In the genomic region with DNA sequence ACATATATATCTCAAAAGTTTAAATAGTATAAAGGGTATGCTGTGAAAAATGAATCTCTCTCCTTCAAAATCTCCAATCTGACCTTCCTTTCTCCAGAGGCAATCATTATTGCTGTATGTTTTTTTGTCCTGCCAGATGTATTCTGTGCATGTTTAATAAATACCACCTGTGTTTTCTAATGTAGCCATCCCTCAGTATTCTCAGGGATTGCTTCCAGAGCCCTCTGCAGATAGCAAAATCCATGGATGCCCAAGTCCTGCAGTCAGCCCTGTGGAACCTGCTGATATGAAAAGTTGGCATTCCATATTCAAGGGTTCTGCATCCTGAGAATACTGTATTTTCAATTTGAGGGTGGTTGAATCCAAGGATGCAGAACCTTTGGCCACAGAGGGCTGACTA, we compare ENCODE assay signal across 14 cellular contexts. TPM values are rescaled to one million over a fixed set of nuclear protein-coding genes. Genes with fewer than 3 reads are reported as not detected.
DNase-seq lines count a peak whose midpoint lies in the region; ATAC-seq and TF ChIP-seq lines count a peak whose summit lies in the region.
"Had no signal": no experiment of that assay in that cellular context is flagged by ENCODE, and none has a peak within 500 bp of the region (broad histone marks: within the 10 kb centered on the region; RNA-seq: fewer than 3 reads in every experiment).

No MANE protein-coding gene starts in this region.

- TF ChIP-seq EP300 in SK-N-SH (IDR thresholded peaks at IDR 0.05; ENCODE audit: borderline replicate concordance in 1 of 2, low read depth in 1 of 2, low read length in 1 of 2), result peak in 1 of 2 experiments; percentile 56; a peak in 1 of 4 replicates

- H3K27me3 ChIP-seq in BE2C, result no peaks in the 10 kb centered on the region
- no peaks in the 10 kb centered on the region for H3K27me3 ChIP-seq in SK-N-SH (ENCODE audit: insufficient read depth)

- peaks cover 92% of the 10 kb centered on the region for H3K79me2 ChIP-seq in SK-N-SH (ENCODE audit: insufficient read depth)

- peaks cover 1 to 4% of the 10 kb centered on the region in 2 donors for H3K36me3 Mint-ChIP-seq in activated T-cell treated with anti-CD3 and anti-CD28 coated beads, Interleukin-2, amount 50 U/mL, for 72 hours (ENCODE audit: insufficient read depth in 2 of 2)
- H3K36me3 Mint-ChIP-seq in immature natural killer cell, result peaks cover 0 to 4% (median 0%) of the 10 kb centered on the region in 3 donors

- DNase-seq in activated T-cell treated with anti-CD3 and anti-CD28 coated beads, Interleukin-2, amount 50 U/mL, for 72 hours, result no peak
- no peak for DNase-seq in activated T-cell treated with anti-CD3 and anti-CD28 coated beads for 4 hours
- DNase-seq in BE2C, result peak; percentile 51
- peak; percentile 76 for DNase-seq in SK-N-SH
- DNase-seq in immature natural killer cell, result no peak
- no peak for DNase-seq in GM20000 (ENCODE audit: low spot score)
- no peak for DNase-seq in activated effector memory CD4-positive, alpha-beta T cell treated with Interleukin-2 at 50 U/mL for 16 hours
- DNase-seq: Caco-2, DND-41, GF-D8, HCEC 1CT, HFFc6 had no signal

- H3K4me1 Mint-ChIP-seq in activated T-cell treated with anti-CD3 and anti-CD28 coated beads, Interleukin-2, amount 50 U/mL, for 72 hours (ENCODE audit: low read depth), result peaks cover 39% of the 10 kb centered on the region
- H3K4me1 Mint-ChIP-seq in immature natural killer cell, result peaks cover 40 to 70% of the 10 kb centered on the region in 2 donors

- peaks cover 2% of the 10 kb centered on the region for H3F3A ChIP-seq in SK-N-SH (replicated peaks; ENCODE audit: insufficient read depth)

- no peaks in the 10 kb centered on the region for H3K9me3 ChIP-seq in BE2C
- H3K9me3 ChIP-seq in SK-N-SH, result no peaks in the 10 kb centered on the region
- H3K9me3 ChIP-seq: Caco-2 had no signal

- peak overlapping the region; percentile 20 to 50 for H3K4me3 Mint-ChIP-seq in activated T-cell treated with anti-CD3 and anti-CD28 coated beads, Interleukin-2, amount 50 U/mL, for 72 hours
- H3K4me3 Mint-ChIP-seq in immature natural killer cell, result peak overlapping the region in 4 of 5 donors; percentile 16 to 66 (median 50)
- H3K4me3 Mint-ChIP-seq: CD14-positive monocyte; CD8-positive, alpha-beta T cell; HFFc6 had no signal

- no peak; the same call in 1 of the 2 replicates for TF ChIP-seq RAD21 in SK-N-SH (IDR thresholded peaks at IDR 0.05; ENCODE audit: low read length)

- H3K36me3 ChIP-seq in BE2C, result peaks cover 12% of the 10 kb centered on the region
- peaks cover 4 to 17% of the 10 kb centered on the region in 2 experiments for H3K36me3 ChIP-seq in SK-N-SH (replicated peaks in 1 of 2; ENCODE audit: control insufficient read depth in 1 of 2, insufficient read depth in 2 of 2, low read length in 1 of 2)

- no peak for ATAC-seq in activated T-cell treated with anti-CD3 and anti-CD28 coated beads, Interleukin-2, amount 50 U/mL, for 72 hours (replicated peaks in 1 of 2)

- CTCF ChIA-PET in SK-N-SH (lab: Yijun Ruan, JAX), result interaction anchor here (1.1 to 3.0 kb wide), 2 partner anchors 9 to 24 kb away, joined by 3 to 11 read pairs; no protein-coding TSS in a partner anchor

- H3K4me3 ChIP-seq in BE2C (ENCODE audit: low read depth, low read length), result no peak overlapping the region
- H3K4me3 ChIP-seq in SK-N-SH (ENCODE audit: low read depth in 2 of 2, low read length in 1 of 2), result no peak overlapping the region

- H3K27ac ChIP-seq in SK-N-SH (ENCODE audit: low read depth in 2 of 2, low read length in 1 of 2), result peak overlapping the region in 1 of 2 experiments; percentile 75; a peak in 2 of 4 replicates

- no peaks in the 10 kb centered on the region for H3K27me3 Mint-ChIP-seq in activated T-cell treated with anti-CD3 and anti-CD28 coated beads, Interleukin-2, amount 50 U/mL, for 72 hours (ENCODE audit: low read depth)
- H3K27me3 Mint-ChIP-seq in immature natural killer cell (ENCODE audit: low read depth in 3 of 3), result no peaks in the 10 kb centered on the region

- H3K9me3 Mint-ChIP-seq in activated T-cell treated with anti-CD3 and anti-CD28 coated beads, Interleukin-2, amount 50 U/mL, for 72 hours, result no peaks in the 10 kb centered on the region
- no peaks in the 10 kb centered on the region for H3K9me3 Mint-ChIP-seq in immature natural killer cell
- H3K9me3 Mint-ChIP-seq: CD14-positive monocyte; CD8-positive, alpha-beta T cell; HFFc6 had no signal

- peaks cover 61% of the 10 kb centered on the region for H4K20me1 ChIP-seq in SK-N-SH (ENCODE audit: insufficient read depth)

- H3K9me2 ChIP-seq in SK-N-SH, result no peaks in the 10 kb centered on the region

- H3K4me2 ChIP-seq in SK-N-SH, result no peak overlapping the region

- H3K9ac ChIP-seq in SK-N-SH, result no peak overlapping the region

- peak overlapping the region; percentile 22 for H3K27ac Mint-ChIP-seq in activated T-cell treated with anti-CD3 and anti-CD28 coated beads, Interleukin-2, amount 50 U/mL, for 72 hours
- peak overlapping the region in 5 of 6 donors; percentile 16 to 80 (median 43) for H3K27ac Mint-ChIP-seq in immature natural killer cell
- H3K27ac Mint-ChIP-seq: HFFc6 had no signal

- TF ChIP-seq CTCF in BE2C (IDR thresholded peaks at IDR 0.05; ENCODE audit: low read depth, low read length) (no peak), SK-N-SH (IDR thresholded peaks at IDR 0.05) (no peak), GM20000 (IDR thresholded peaks at IDR 0.05; ENCODE audit: extremely low read depth, missing control alignments) (no peak)

- POLR2A ChIA-PET in SK-N-SH (lab: Yijun Ruan, JAX), result no interaction called here

- H3K4me1 ChIP-seq in BE2C (peaks cover 8% of the 10 kb centered on the region), SK-N-SH (ENCODE audit: control insufficient read depth in 1 of 2, insufficient read depth in 2 of 2, low read depth in 1 of 2, low read length in 1 of 2) (peaks cover 0 to 11% of the 10 kb centered on the region in 2 experiments; a peak in 2 of 4 replicates)
- H3K4me1 ChIP-seq: Caco-2 had no signal

- H2AFZ ChIP-seq in SK-N-SH (ENCODE audit: low read depth), result no peak overlapping the region

TF ChIP-seq in SK-N-SH, 30 proteins besides CTCF, POLR2A, EP300 and RAD21:
- TF ChIP-seq RCOR1 (IDR thresholded peaks at IDR 0.05; ENCODE audit: low read length) (peak; percentile 92), CHD2 (IDR thresholded peaks at IDR 0.05; ENCODE audit: low read length, partially characterized antibody) (peak; percentile 86), GATA2 (CRISPR knock-in tag; IDR thresholded peaks at IDR 0.05) (peak; percentile 54), RFX5 (IDR thresholded peaks at IDR 0.05; ENCODE audit: low read length) (no peak), ELF1 (IDR thresholded peaks at IDR 0.05) (no peak), USF2 (IDR thresholded peaks at IDR 0.05; ENCODE audit: borderline replicate concordance, low read depth, low read length) (0 out of 2 replicates have a peak, but pooled peaks have one; percentile 3), FOXJ3 (CRISPR knock-in tag; IDR thresholded peaks at IDR 0.05) (peak; percentile 84; the same call in 1 of the 2 replicates), TCF12 (IDR thresholded peaks at IDR 0.05) (peak; percentile 71)
TF ChIP-seq in SK-N-SH: peak in this region for 6.

RNA-seq across cellular contexts. Expression of gene BPTF, which starts 42.9 kb away (rescaled TPM):
- 10 to 100 TPM; 86.9 to 95.1 TPM for total RNA-seq in activated T-cell treated with anti-CD3 and anti-CD28 coated beads, Interleukin-2, amount 50 U/mL, for 72 hours
- 88.9 TPM for polyA plus RNA-seq in BE2C (2012; ENCODE audit: insufficient read depth, insufficient read length, low read depth)
- polyA plus RNA-seq in SK-N-SH (2012; rRNA removed) (51.9 and 61.4 TPM in 2 replicates), immature natural killer cell (10 to 100 TPM in 2 of 3 donors, 1 to 10 TPM in 1; 5.0 to 30.9 (median 14.3) TPM)
- 54.3 and 56.9 TPM in 2 replicates for polyA plus RNA-seq in SK-N-SH (2012; cell fraction: cytosol; rRNA removed)
- 97.5 and 134 TPM in 2 replicates for polyA plus RNA-seq in SK-N-SH (2012; cell fraction: nucleus; rRNA removed)

Comparison
In these comparisons a context has a peak if more than half of its experiments do, and no peak if none do; other contexts are left out.
1. DNase-seq: peak in BE2C (single experiment) and SK-N-SH (single experiment); none in activated T-cell treated with anti-CD3 and anti-CD28 coated beads, Interleukin-2, amount 50 U/mL, for 72 hours (0 of 2), activated T-cell treated with anti-CD3 and anti-CD28 coated beads for 4 hours (single experiment), immature natural killer cell (0 of 3), GM20000 (single experiment) and activated effector memory CD4-positive, alpha-beta T cell treated with Interleukin-2 at 50 U/mL for 16 hours (single experiment).